8 cellular contexts compared by ENCODE assay signal in the genomic region with DNA sequence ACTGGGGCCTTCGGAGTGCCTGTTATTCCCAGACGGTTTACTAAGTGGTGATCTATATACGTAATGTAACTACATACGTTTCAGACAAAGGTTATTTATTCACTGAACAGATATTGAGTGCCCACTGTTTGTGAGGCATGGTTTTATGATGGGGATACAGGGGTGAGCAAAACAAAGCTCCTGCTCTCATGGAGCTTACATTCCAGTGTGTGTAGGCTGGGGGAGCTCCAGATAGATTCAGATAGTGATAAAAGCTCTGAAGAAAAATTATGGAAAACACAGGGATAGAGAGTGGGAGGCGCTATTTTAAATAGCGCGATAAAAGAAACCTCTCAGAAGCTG. TPM values are rescaled to one million over a fixed set of nuclear protein-coding genes. Genes with fewer than 3 reads are reported as not detected.
A peak's percentile ranks its signal among the peaks of the same experiment; 100 is the strongest.
DNase-seq lines count a peak whose midpoint lies in the region; ATAC-seq, FAIRE-seq and TF ChIP-seq lines count a peak whose summit lies in the region.

No MANE protein-coding gene starts in this region.

- peak overlapping the region; percentile 93 for H3K4me3 Mint-ChIP-seq in Caco-2 (ENCODE audit: unreplicated experiment)
- peak overlapping the region; percentile 98 for H3K4me3 Mint-ChIP-seq in endothelial cell (ENCODE audit: unreplicated experiment)

- peaks cover 3% of the 10 kb centered on the region; the same call in 1 of the 2 replicates for H3K36me3 ChIP-seq in Caco-2 (ENCODE audit: control insufficient read depth, insufficient read depth, low read length)
- no peaks in the 10 kb centered on the region for H3K36me3 ChIP-seq in pancreas

- DNase-seq in Caco-2 = no peak
- no peak for DNase-seq in NB4 (ENCODE audit: low read depth)
- DNase-seq in endothelial cell (ENCODE audit: low spot score) = no peak
- DNase-seq in pancreas = no peak
- DNase-seq in stimulated activated CD4-positive, alpha-beta T cell treated with anti-CD3 and anti-CD28 coated beads, Interleukin-1b, Interleukin-23, amount 100 ng/mL, for 48 hours = no peak
- no peak for DNase-seq in hypothalamus (lab: John Stamatoyannopoulos, UW)

- no peak for TF ChIP-seq POLR2A in NB4 (IDR thresholded peaks at IDR 0.05; ENCODE audit: extremely low read depth, insufficient read length)

- peak overlapping the region; percentile 93 to 98 (median 94) for H3K27ac ChIP-seq in pancreas

- no peaks in the 10 kb centered on the region for H3K9me3 Mint-ChIP-seq in Caco-2 (ENCODE audit: unreplicated experiment)
- no peaks in the 10 kb centered on the region for H3K9me3 Mint-ChIP-seq in endothelial cell (ENCODE audit: unreplicated experiment)

- H3K4me3 ChIP-seq in Caco-2 (ENCODE audit: low read depth, low read length) = peak overlapping the region; percentile 85
- H3K4me3 ChIP-seq in NB4 (ENCODE audit: low read depth, low read length) = peak overlapping the region; percentile 96
- H3K4me3 ChIP-seq in pancreas = peak overlapping the region; percentile 55 to 94 (median 70)

- WGBS in pancreas, 2 donors = 26% methylated on average over 7 of the region's 7 CpGs

- no peak for TF ChIP-seq CTCF in Caco-2 (IDR thresholded peaks at IDR 0.05; ENCODE audit: insufficient read depth in 1 of 2, low read depth in 1 of 2, low read length in 1 of 2, severe bottlenecking in 1 of 2, unreplicated experiment in 1 of 2)
- no peak for TF ChIP-seq CTCF in NB4 (IDR thresholded peaks at IDR 0.05; ENCODE audit: low read depth, low read length)
- no peak for TF ChIP-seq CTCF in endothelial cell (IDR thresholded peaks at IDR 0.05; ENCODE audit: unreplicated experiment)
- TF ChIP-seq CTCF in pancreas (IDR thresholded peaks at IDR 0.05) = no peak

- H3K27ac Mint-ChIP-seq in Caco-2 (ENCODE audit: unreplicated experiment) = peak overlapping the region; percentile 98
- peak overlapping the region; percentile 93 for H3K27ac Mint-ChIP-seq in endothelial cell (ENCODE audit: unreplicated experiment)

- H3K9me3 ChIP-seq in Caco-2 (no peaks in the 10 kb centered on the region), pancreas (no peaks in the 10 kb centered on the region)

- intact Hi-C loops in Caco-2 (cut with micrococcal nuclease; ENCODE audit: unreplicated experiment) (no loop called here), pancreas (cut with DNase I) (no loop called here)

- H3K27me3 Mint-ChIP-seq in Caco-2 (ENCODE audit: insufficient read depth, unreplicated experiment) (no peaks in the 10 kb centered on the region), endothelial cell (ENCODE audit: unreplicated experiment) (peaks cover 12% of the 10 kb centered on the region)

- CTCF ChIA-PET in Caco-2 (lab: Charles Lee) = interaction anchor here (0.5 to 1.5 kb wide), 5 partner anchors 9 to 479 kb away, joined by 3 to 7 read pairs (median 4); a partner anchor contains a TSS

- POLR2A ChIA-PET in Caco-2 (lab: Charles Lee) = interaction anchor here (0.5 to 2.0 kb wide), 12 partner anchors 78 to 1507 kb away, joined by 3 to 7 read pairs (median 3); a partner anchor contains a TSS

- H3K27me3 ChIP-seq in Caco-2 (replicated peaks; ENCODE audit: control insufficient read depth, insufficient read depth, low read length) (no peaks in the 10 kb centered on the region), pancreas (no peaks in the 10 kb centered on the region)

- ATAC-seq in pancreas (no peak), HG03442 (IDR thresholded peaks at IDR 0.05; ENCODE audit: unreplicated experiment) (no peak), HG03159 (IDR thresholded peaks at IDR 0.05; ENCODE audit: unreplicated experiment) (no peak)

- H3K4me1 Mint-ChIP-seq in Caco-2 (ENCODE audit: low read depth, unreplicated experiment) (peaks cover 22% of the 10 kb centered on the region), endothelial cell (ENCODE audit: unreplicated experiment) (peaks cover 34% of the 10 kb centered on the region)

- FAIRE-seq in pancreas (lab: Jason Lieb, UNC) = no peak

- BruUV-seq in Caco-2 (replicated peaks; lab: Mats Ljungman, UMichigan) = no TSS peak

- H3K36me3 Mint-ChIP-seq in Caco-2 (ENCODE audit: insufficient read depth, unreplicated experiment) (peaks cover 39% of the 10 kb centered on the region), endothelial cell (ENCODE audit: low read depth, unreplicated experiment) (peaks cover 12% of the 10 kb centered on the region)

- H3K4me1 ChIP-seq in Caco-2 = peaks cover 16% of the 10 kb centered on the region; the same call in 1 of the 2 replicates
- peaks cover 8 to 15% (median 13%) of the 10 kb centered on the region in 3 donors for H3K4me1 ChIP-seq in pancreas

RNA-seq across cellular contexts. Expression of a gene that starts 0.5 kb away (rescaled TPM):
- total RNA-seq in Caco-2 (2022) = 56.0 and 58.1 TPM in 2 replicates
- 20.5 TPM for total RNA-seq in endothelial cell (ENCODE audit: unreplicated experiment)
- 10 to 100 TPM; 14.6 to 19.7 (median 17.7) TPM for total RNA-seq in pancreas
- 10 to 100 TPM; 19.3 to 22.0 TPM for polyA plus RNA-seq in pancreas
